ENCODE assay signal across 9 cellular contexts in genomic region chr5:149265559-149265958, GRCh38. TPM values are rescaled to one million over a fixed set of nuclear protein-coding genes. Genes with fewer than 3 reads are reported as not detected.
A peak's percentile ranks its signal among the peaks of the same experiment; 100 is the strongest.
DNase-seq lines count a peak whose midpoint lies in the region; ATAC-seq and TF ChIP-seq lines count a peak whose summit lies in the region.
"Had no signal": no experiment of that assay in that cellular context is flagged by ENCODE, and none has a peak within 500 bp of the region (broad histone marks: within the 10 kb centered on the region; RNA-seq: fewer than 3 reads in every experiment).

No MANE protein-coding gene starts in this region.

- peak; percentile 56; the same call in 1 of the 2 replicates for ATAC-seq in Panc1
- ATAC-seq in gastroesophageal sphincter, result peak; percentile 27

- WGBS in gastroesophageal sphincter (ENCODE audit: low coverage in 1 of 2), 2 donors, result 10 to 14% methylated on average over 3 to 4 of the region's 5 CpGs
- 23 to 31% methylated on average over 5 of the region's 5 CpGs for WGBS in transverse colon (ENCODE audit: low coverage in 1 of 2), 2 donors

- H3K9me3 ChIP-seq in Panc1 (ENCODE audit: control insufficient read depth, insufficient read depth, low read depth, low read length) (peaks cover 6% of the 10 kb centered on the region; the same call in 1 of the 2 replicates), gastroesophageal sphincter (peaks cover 0 to 14% (median 0%) of the 10 kb centered on the region in 3 donors), transverse colon (peaks cover 9 to 12% of the 10 kb centered on the region in 2 donors)

- H3K4me3 ChIP-seq in Panc1 (ENCODE audit: low read depth in 2 of 2, low read length in 2 of 2) (no peak overlapping the region), gastroesophageal sphincter (no peak overlapping the region), transverse colon (no peak overlapping the region)

- H3K36me3 ChIP-seq in Panc1 (ENCODE audit: control insufficient read depth, insufficient read depth, low read length) (no peaks in the 10 kb centered on the region), gastroesophageal sphincter (no peaks in the 10 kb centered on the region), transverse colon (no peaks in the 10 kb centered on the region)

- DNase-seq in NCI-H510A treated with DMSO at 0.1 percent for 48 hours (lab: John Stamatoyannopoulos, UW) (peak; percentile 5), NCI-H510A (lab: John Stamatoyannopoulos, UW) (no peak), Panc1 (ENCODE audit: low read depth, low spot score) (no peak), superior temporal gyrus (ENCODE audit: extremely low spot score) (peak; percentile 71), SK-N-DZ (ENCODE audit: low spot score) (no peak), germinal center (ENCODE audit: low spot score) (no peak), transverse colon (no peak)
- DNase-seq: CD8-positive, alpha-beta memory T cell had no signal

- no peak for TF ChIP-seq POLR2A in gastroesophageal sphincter (IDR thresholded peaks at IDR 0.05)
- TF ChIP-seq POLR2A in transverse colon (IDR thresholded peaks at IDR 0.05), result no peak

- no TSS peak for BruUV-seq in Panc1 (replicated peaks; lab: Mats Ljungman, UMichigan)

- POLR2A ChIA-PET in Panc1 (lab: Charles Lee), result no interaction called here

- H3K27ac ChIP-seq in Panc1 (ENCODE audit: low read length) (no peak overlapping the region), gastroesophageal sphincter (no peak overlapping the region), transverse colon (no peak overlapping the region)

- CTCF ChIA-PET in Panc1 (lab: Charles Lee), result interaction anchor here (0.6 to 1.3 kb wide), 4 partner anchors 100 to 269 kb away, joined by 3 to 6 read pairs (median 3); partner anchors contain the start of gene ABLIM3

- no peak for TF ChIP-seq EP300 in gastroesophageal sphincter (IDR thresholded peaks at IDR 0.05)
- no peak for TF ChIP-seq EP300 in transverse colon (IDR thresholded peaks at IDR 0.05; ENCODE audit: low read depth)

- TF ChIP-seq CTCF in Panc1 (IDR thresholded peaks at IDR 0.05), result peak; percentile 70
- peak in 3 of 4 experiments; percentile 21 to 60 (median 44) for TF ChIP-seq CTCF in gastroesophageal sphincter (IDR thresholded peaks at IDR 0.05)
- peak in 1 of 5 experiments; percentile 15 for TF ChIP-seq CTCF in transverse colon (IDR thresholded peaks at IDR 0.05)

- intact Hi-C loops in Panc1 (cut with micrococcal nuclease; ENCODE audit: unreplicated experiment) (loop anchor here (5.0 to 10.0 kb wide), 3 partner anchors 133 to 533 kb away; no protein-coding TSS in a partner anchor), transverse colon (cut with DNase I; ENCODE audit: low total_unique reads) (no loop called here)

- H3K27me3 ChIP-seq in Panc1 (ENCODE audit: control insufficient read depth, insufficient read depth, low read length), result no peaks in the 10 kb centered on the region
- H3K27me3 ChIP-seq in gastroesophageal sphincter, result peaks cover 5% of the 10 kb centered on the region
- H3K27me3 ChIP-seq in transverse colon, result peaks cover 9% of the 10 kb centered on the region

- in situ Hi-C loops in Panc1 (cut with HindIII; ENCODE audit: low pct_unique_long_range_greater_than_20kb, low sequenced_read_pairs), result loop anchor here (25.0 kb wide), 1 partner anchor 128 kb away; the partner anchor contains the start of gene ABLIM3
- in situ Hi-C loops in transverse colon (cut with MboI; ENCODE audit: low pct_ligation_motif_present in 1 of 4, low pct_unique_long_range_greater_than_20kb in 1 of 4, low sequenced_read_pairs in 3 of 4), result no loop called here

- H3K4me1 ChIP-seq in Panc1 (ENCODE audit: control insufficient read depth, insufficient read depth, low read length) (no peaks in the 10 kb centered on the region), gastroesophageal sphincter (peaks cover 0 to 7% (median 0%) of the 10 kb centered on the region in 3 donors), transverse colon (no peaks in the 10 kb centered on the region)

RNA-seq across cellular contexts. Expression of gene AFAP1L1, which starts 6.1 kb away (rescaled TPM):
- 15.2 TPM for total RNA-seq in Panc1 (2021; ENCODE audit: unreplicated experiment)
- polyA plus RNA-seq in Panc1 (2012; ENCODE audit: insufficient read length), result 20.0 TPM
- 10 to 100 TPM; 10.3 to 20.6 (median 14.0) TPM for total RNA-seq in gastroesophageal sphincter
- polyA plus RNA-seq in SK-N-DZ (2014; cell fraction: cytosol; rRNA removed), result 0.83 and 1.4 TPM in 2 replicates
- polyA plus RNA-seq in SK-N-DZ (2014; cell fraction: nucleus; rRNA removed), result 0.29 and 0.47 TPM in 2 replicates
- total RNA-seq in transverse colon, result 1 to 10 TPM; 2.2 to 4.1 (median 3.0) TPM
- polyA plus RNA-seq: CD8-positive, alpha-beta memory T cell had no signal

Comparison
In these comparisons a context has a peak if more than half of its experiments do, and no peak if none do; other contexts are left out.
1. DNase-seq: peak in NCI-H510A treated with DMSO at 0.1 percent for 48 hours (single experiment) and superior temporal gyrus (single experiment); none in NCI-H510A (single experiment), Panc1 (single experiment), SK-N-DZ (single experiment), germinal center (single experiment) and transverse colon (single experiment).